8 cellular contexts compared by ENCODE assay signal in genomic region chr1:244834596-244835275, GRCh38. TPM values are rescaled to one million over a fixed set of nuclear protein-coding genes. Genes with fewer than 3 reads are reported as not detected.
DNase-seq lines count a peak whose midpoint lies in the region; ATAC-seq, FAIRE-seq and TF ChIP-seq lines count a peak whose summit lies in the region.

No MANE protein-coding gene starts in this region.

- no peaks in the 10 kb centered on the region for H3K27me3 ChIP-seq in SU-DHL-6 (ENCODE audit: low read length)
- H3K27me3 ChIP-seq in adrenal gland = no peaks in the 10 kb centered on the region
- H3K27me3 ChIP-seq in right cardiac atrium (ENCODE audit: control insufficient read depth, insufficient read depth) = no peaks in the 10 kb centered on the region

- TF ChIP-seq CTCF in SU-DHL-6 (IDR thresholded peaks at IDR 0.05; ENCODE audit: insufficient read depth, low read length, poor library complexity, severe bottlenecking) (no peak), adrenal gland (IDR thresholded peaks at IDR 0.05) (no peak)

- peak overlapping the region; percentile 97 for H3K4me2 ChIP-seq in SU-DHL-6 (ENCODE audit: low read depth, low read length, poor library complexity, severe bottlenecking)

- H3K9me3 ChIP-seq in SU-DHL-6 (ENCODE audit: insufficient read depth, low read length) (no peaks in the 10 kb centered on the region), adrenal gland (replicated peaks in 1 of 3) (no peaks in the 10 kb centered on the region), right cardiac atrium (ENCODE audit: control insufficient read depth, low read length) (no peaks in the 10 kb centered on the region)

- H3K9me2 ChIP-seq in SU-DHL-6 (replicated peaks; ENCODE audit: insufficient read depth, low read length) = no peaks in the 10 kb centered on the region

- FAIRE-seq in GM12891 (lab: Jason Lieb, UNC) = no peak
- no peak for FAIRE-seq in urothelium cell line (lab: Jason Lieb, UNC)

- H3K4me3 ChIP-seq in SU-DHL-6 (ENCODE audit: insufficient read depth, low read length, poor library complexity, severe bottlenecking) (peak overlapping the region; percentile 98), adrenal gland (peak overlapping the region in 2 of 4 donors; percentile 61 to 78), right cardiac atrium (ENCODE audit: low read length) (peak overlapping the region; percentile 95)

- intact Hi-C loops in adrenal gland (cut with DNase I) (no loop called here), right cardiac atrium (cut with DNase I) (loop anchor here in 3 of 4 donors (2.0 to 10.0 kb wide), 3 partner anchors 28 to 210 kb away; no protein-coding TSS in a partner anchor)

- peaks cover 23 to 28% of the 10 kb centered on the region in 2 donors for H3K4me1 ChIP-seq in adrenal gland (replicated peaks in 1 of 2)
- H3K4me1 ChIP-seq in right cardiac atrium (ENCODE audit: control insufficient read depth, insufficient read depth, low read length) = no peaks in the 10 kb centered on the region

- H2AFZ ChIP-seq in SU-DHL-6 (ENCODE audit: low read depth, low read length, severe bottlenecking) = peak overlapping the region; percentile 98

- H3K27ac ChIP-seq in SU-DHL-6 (ENCODE audit: low read depth, low read length) (peak overlapping the region; percentile 94), adrenal gland (peak overlapping the region; percentile 91 to 100 (median 99)), right cardiac atrium (ENCODE audit: low read length) (peak overlapping the region; percentile 93)

- H4K20me1 ChIP-seq in SU-DHL-6 (ENCODE audit: low read depth, low read length) = no peaks in the 10 kb centered on the region

- TF ChIP-seq POLR2A in GM12891 (IDR thresholded peaks at IDR 0.05; ENCODE audit: low read depth, low read length) = peak; percentile 82
- TF ChIP-seq POLR2A in adrenal gland (IDR thresholded peaks at IDR 0.05) = peak in 1 of 2 donors; percentile 71

- H3K36me3 ChIP-seq in SU-DHL-6 (ENCODE audit: low read length) (no peaks in the 10 kb centered on the region; the same call in none of the 2 replicates), adrenal gland (replicated peaks in 1 of 2) (no peaks in the 10 kb centered on the region)

- 0 to 1% (median 0%) methylated on average over 33 to 49 of the region's 49 CpGs for WGBS in adrenal gland, 4 donors
- under 1% methylated on average over 49 of the region's 49 CpGs for WGBS in right cardiac atrium

- peak; percentile 67 for DNase-seq in GM12891 (ENCODE audit: insufficient read length, low spot score)
- peak; percentile 88 for DNase-seq in NCI-H1105 (lab: John Stamatoyannopoulos, UW)
- DNase-seq in adrenal gland = peak; percentile 84 to 94 (median 87)
- peak in 1 of 3 donors; percentile 90 for DNase-seq in right cardiac atrium
- peak; percentile 97 for DNase-seq in retina
- no peak for DNase-seq in urothelium cell line (ENCODE audit: low spot score)

- H3K79me2 ChIP-seq in SU-DHL-6 (ENCODE audit: insufficient read depth, low read length) = peaks cover 40% of the 10 kb centered on the region

- ATAC-seq in HG02588 (IDR thresholded peaks at IDR 0.05; ENCODE audit: unreplicated experiment) = peak; percentile 64
- peak; percentile 78 to 84 for ATAC-seq in right cardiac atrium

- peak overlapping the region; percentile 98 for H3K9ac ChIP-seq in SU-DHL-6 (ENCODE audit: low read length)

- H3F3A ChIP-seq in SU-DHL-6 (ENCODE audit: insufficient read depth) = peaks cover 58% of the 10 kb centered on the region

TF ChIP-seq in GM12891, 5 proteins besides CTCF, POLR2A, EP300 and RAD21:
- TF ChIP-seq PAX5 (IDR thresholded peaks at IDR 0.05; ENCODE audit: insufficient read depth, low read length, severe bottlenecking) = peak; percentile 1
- TF ChIP-seq POLR2AphosphoS5 (IDR thresholded peaks at IDR 0.05; ENCODE audit: low read depth, low read length) = no peak; the same call in none of the 2 replicates
- no peak for TF ChIP-seq POU2F2 (IDR thresholded peaks at IDR 0.05; ENCODE audit: low read depth, low read length)
- peak; percentile 92 for TF ChIP-seq SPI1 (IDR thresholded peaks at IDR 0.05; ENCODE audit: low read depth, low read length)
- TF ChIP-seq TAF1 (IDR thresholded peaks at IDR 0.05; ENCODE audit: low read depth, low read length) = peak; percentile 75; the same call in 1 of the 2 replicates

RNA-seq across cellular contexts. Expression of gene COX20, which starts 0.7 kb away (rescaled TPM):
- 63.7 TPM for polyA plus RNA-seq in GM12891 (2012; ENCODE audit: low read depth, missing spikeins)
- total RNA-seq in adrenal gland = 10 to 100 TPM; 32.2 to 78.1 (median 42.5) TPM
- polyA plus RNA-seq in adrenal gland = 100 to 1,000 TPM; 120 to 265 (median 123) TPM
- total RNA-seq in right cardiac atrium = 10 to 100 TPM; 57.8 to 68.5 (median 63.0) TPM
- polyA plus RNA-seq in right cardiac atrium = 121 TPM

RNA-seq across cellular contexts. Expression of gene HNRNPU, which starts 29.6 kb away (rescaled TPM):
- polyA plus RNA-seq in GM12891 (2012; ENCODE audit: low read depth, missing spikeins) = 250 TPM
- total RNA-seq in adrenal gland = 100 to 1,000 TPM; 192 to 326 (median 278) TPM
- 100 to 1,000 TPM; 141 to 397 (median 145) TPM for polyA plus RNA-seq in adrenal gland
- total RNA-seq in right cardiac atrium = 100 to 1,000 TPM; 180 to 194 (median 184) TPM
- 112 TPM for polyA plus RNA-seq in right cardiac atrium

Comparison
In these comparisons a context has a peak if more than half of its experiments do, and no peak if none do; other contexts are left out.
1. intact Hi-C loops: an anchor here in right cardiac atrium (2.0 to 10.0 kb wide); none called in adrenal gland.